ENCODE assay signal across 21 cellular contexts in genomic region chr9:30039712-30040111, GRCh38.
A peak's percentile ranks its signal among the peaks of the same experiment; 100 is the strongest.
DNase-seq lines count a peak whose midpoint lies in the region; ATAC-seq and TF ChIP-seq lines count a peak whose summit lies in the region.
"Had no signal": no experiment of that assay in that cellular context is flagged by ENCODE, and none has a peak within 500 bp of the region (broad histone marks: within the 10 kb centered on the region; RNA-seq: fewer than 3 reads in every experiment).

No MANE protein-coding gene starts in this region.

- no peak overlapping the region for H2BK120ac ChIP-seq in H9 (ENCODE audit: low read depth, low read length, poor library complexity, severe bottlenecking)

- H3K36me3 ChIP-seq in PC-3 (ENCODE audit: low read depth, low read length): no peaks in the 10 kb centered on the region

- POLR2A ChIA-PET in PC-3 (lab: Charles Lee; ENCODE audit: unreplicated experiment): no interaction called here

- H3K4me3 Mint-ChIP-seq in H9: no peak overlapping the region
- H3K4me3 Mint-ChIP-seq: activated B cell treated with CpG ODN at 0.5 μM for 24 hours; activated naive CD8-positive, alpha-beta T cell treated with anti-CD3 and anti-CD28 coated beads, Interleukin-2, amount 10 ng/mL, durations not matched to agents 7 days and 5 days; B cell; natural killer cell; T-helper 1 cell treated with Interleukin-12 subunit alpha and Interleukin-12 subunit beta and Interleukin-4 antibody, amounts not matched to agents 30 μg/mL and 1 μg/mL, for 36 hours had no signal

- H3K4me1 Mint-ChIP-seq in H9: no peaks in the 10 kb centered on the region
- H3K4me1 Mint-ChIP-seq: activated B cell treated with CpG ODN at 0.5 μM for 24 hours; activated naive CD8-positive, alpha-beta T cell treated with anti-CD3 and anti-CD28 coated beads, Interleukin-2, amount 10 ng/mL, durations not matched to agents 7 days and 5 days; B cell; natural killer cell had no signal

- H3T11ph ChIP-seq in H9 (ENCODE audit: low read length): no peak overlapping the region

- no peaks in the 10 kb centered on the region for H3K36me3 Mint-ChIP-seq in H9 (ENCODE audit: insufficient read depth in 1 of 3, low read depth in 3 of 3)
- H3K36me3 Mint-ChIP-seq: activated naive CD8-positive, alpha-beta T cell treated with anti-CD3 and anti-CD28 coated beads, Interleukin-2, amount 10 ng/mL, durations not matched to agents 7 days and 5 days; natural killer cell had no signal

- H3K4me1 ChIP-seq in H9 (ENCODE audit: insufficient read depth, low read length) (no peaks in the 10 kb centered on the region), PC-3 (ENCODE audit: insufficient read depth, low read length) (no peaks in the 10 kb centered on the region)
- H3K4me1 ChIP-seq: psoas muscle, testis had no signal

- H2AFZ ChIP-seq in H9 (ENCODE audit: low read length) (no peak overlapping the region), PC-3 (ENCODE audit: low read length) (no peak overlapping the region)

- intact Hi-C loops in PC-3 (cut with micrococcal nuclease): no loop called here

- H2BK12ac ChIP-seq in H9 (ENCODE audit: insufficient read length, low read depth, low read length): no peak overlapping the region

- no peak overlapping the region for H2BK20ac ChIP-seq in H9 (ENCODE audit: low read depth, low read length, poor library complexity, severe bottlenecking)

- H3K56ac ChIP-seq in H9 (ENCODE audit: insufficient read length, low read depth, low read length): no peak overlapping the region

- H3K27me3 ChIP-seq in H9 (ENCODE audit: insufficient read depth, low read length) (no peaks in the 10 kb centered on the region), PC-3 (ENCODE audit: low read length) (0 out of 2 replicates have a peak, but pooled peaks cover 5% of the 10 kb centered on the region)
- H3K27me3 ChIP-seq: testis had no signal

- peak; percentile 37; the same call in 1 of the 2 replicates for ATAC-seq in PC-3
- ATAC-seq in GM21526 (IDR thresholded peaks at IDR 0.05; ENCODE audit: low FRiP score, unreplicated experiment): no peak
- no peak for ATAC-seq in GM21529 (IDR thresholded peaks at IDR 0.05; ENCODE audit: unreplicated experiment)
- ATAC-seq: natural killer cell, psoas muscle had no signal

- H3K4me2 ChIP-seq in H9 (ENCODE audit: insufficient read depth, insufficient read length, low read length): no peak overlapping the region
- no peak overlapping the region for H3K4me2 ChIP-seq in PC-3 (ENCODE audit: low read length)
- H3K4me2 ChIP-seq: smooth muscle cell had no signal

- no peak overlapping the region for H3K23ac ChIP-seq in H9 (ENCODE audit: insufficient read length, low read depth, low read length)

- no peaks in the 10 kb centered on the region for H3F3A ChIP-seq in PC-3 (ENCODE audit: low read length, unreplicated experiment)

- CTCF ChIA-PET in PC-3 (lab: Charles Lee): no interaction called here

- H3K23me2 ChIP-seq in H9 (ENCODE audit: insufficient read length, low read depth, low read length, poor library complexity, severe bottlenecking): no peaks in the 10 kb centered on the region

- H4K8ac ChIP-seq in H9 (replicated peaks; ENCODE audit: insufficient read length, low read depth, low read length): no peak overlapping the region

- no peak for DNase-seq in H9
- DNase-seq in PC-3: peak; percentile 3
- peak; percentile 2 for DNase-seq in glomerular visceral epithelial cell (ENCODE audit: extremely low spot score)
- DNase-seq in iPS-NIHi7 (ENCODE audit: extremely low spot score): no peak
- DNase-seq: activated B cell treated with CpG ODN at 0.5 μM for 24 hours; activated CD8-positive, alpha-beta memory T cell treated with anti-CD3 and anti-CD28 coated beads for 24 hours; activated naive CD8-positive, alpha-beta T cell treated with anti-CD3 and anti-CD28 coated beads, Interleukin-2, amount 10 ng/mL, durations not matched to agents 7 days and 5 days; dermis blood vessel endothelial cell; H7; Karpas-422; natural killer cell; NCI-H1436 treated with DMSO at 0.1 percent for 48 hours; NCI-H526; psoas muscle; testis had no signal

- H3K4ac ChIP-seq in H9 (ENCODE audit: low read depth, low read length): no peak overlapping the region

- H3K27me3 Mint-ChIP-seq in H9 (ENCODE audit: low read depth): no peaks in the 10 kb centered on the region
- H3K27me3 Mint-ChIP-seq: activated B cell treated with CpG ODN at 0.5 μM for 24 hours; activated naive CD8-positive, alpha-beta T cell treated with anti-CD3 and anti-CD28 coated beads, Interleukin-2, amount 10 ng/mL, durations not matched to agents 7 days and 5 days; B cell had no signal

- H3K9me3 Mint-ChIP-seq in H9: no peaks in the 10 kb centered on the region
- H3K9me3 Mint-ChIP-seq: activated B cell treated with CpG ODN at 0.5 μM for 24 hours; activated naive CD8-positive, alpha-beta T cell treated with anti-CD3 and anti-CD28 coated beads, Interleukin-2, amount 10 ng/mL, durations not matched to agents 7 days and 5 days; T-helper 1 cell treated with Interleukin-12 subunit alpha and Interleukin-12 subunit beta and Interleukin-4 antibody, amounts not matched to agents 30 μg/mL and 1 μg/mL, for 36 hours had no signal

- H2AK5ac ChIP-seq in H9 (ENCODE audit: insufficient read length, low read length): no peak overlapping the region

- no peak overlapping the region for H3K18ac ChIP-seq in H9 (ENCODE audit: insufficient read length, low read depth, low read length)

- no peak overlapping the region for H4K5ac ChIP-seq in H9 (ENCODE audit: insufficient read length, low read depth, low read length)

- no peaks in the 10 kb centered on the region for H3K9me2 ChIP-seq in PC-3 (replicated peaks; ENCODE audit: low read length)

- no peak overlapping the region for H4K91ac ChIP-seq in H9 (ENCODE audit: insufficient read length, low read depth, low read length)

- H3K14ac ChIP-seq in H9 (ENCODE audit: insufficient read depth, low read length): no peak overlapping the region

- H4K20me1 ChIP-seq in H9 (ENCODE audit: control insufficient read depth, insufficient read depth, insufficient read length) (no peaks in the 10 kb centered on the region), PC-3 (ENCODE audit: low read length) (no peaks in the 10 kb centered on the region)

- no peak overlapping the region for H3K27ac Mint-ChIP-seq in H9
- H3K27ac Mint-ChIP-seq: activated B cell treated with CpG ODN at 0.5 μM for 24 hours; activated naive CD8-positive, alpha-beta T cell treated with anti-CD3 and anti-CD28 coated beads, Interleukin-2, amount 10 ng/mL, durations not matched to agents 7 days and 5 days; B cell; natural killer cell; T-helper 1 cell treated with Interleukin-12 subunit alpha and Interleukin-12 subunit beta and Interleukin-4 antibody, amounts not matched to agents 30 μg/mL and 1 μg/mL, for 36 hours had no signal

- no CpG with 5 or more reads among the region's 1 CpG for WGBS in H9 (ENCODE audit: extremely low coverage, insufficient read length, low lambda C conversion rate)

- H3K79me1 ChIP-seq in H9 (ENCODE audit: insufficient read depth, low read depth, low read length, poor library complexity, severe bottlenecking): no peaks in the 10 kb centered on the region

- H3K4me3 ChIP-seq in PC-3 (ENCODE audit: low read length): no peak overlapping the region
- H3K4me3 ChIP-seq: psoas muscle, smooth muscle cell, testis had no signal

- no peak overlapping the region for H2BK5ac ChIP-seq in H9 (ENCODE audit: insufficient read length, low read length)

- H3K9me3 ChIP-seq in H9 (ENCODE audit: control insufficient read depth, low read depth, low read length): no peaks in the 10 kb centered on the region
- no peaks in the 10 kb centered on the region for H3K9me3 ChIP-seq in PC-3 (ENCODE audit: low read length)
- H3K9me3 ChIP-seq: psoas muscle, testis had no signal

- no peak overlapping the region for H2BK15ac ChIP-seq in H9 (ENCODE audit: low read depth, low read length)

- H3K9ac ChIP-seq in H9 (ENCODE audit: extremely low read depth, insufficient read length, low read length) (no peak overlapping the region), PC-3 (ENCODE audit: low read length) (no peak overlapping the region)

- no TSS peak for BruUV-seq in PC-3 (replicated peaks; lab: Mats Ljungman, UMichigan)

- H3K27ac ChIP-seq in C4-2B: no peak overlapping the region
- no peak overlapping the region for H3K27ac ChIP-seq in H9 (ENCODE audit: insufficient read length, low read depth, low read length)
- no peak overlapping the region for H3K27ac ChIP-seq in PC-3 (ENCODE audit: low read length)
- H3K27ac ChIP-seq: psoas muscle, testis had no signal

- TF ChIP-seq CTCF in C4-2B (conservative IDR thresholded peaks at IDR 0.05) (0 out of 2 replicates have a peak, but pooled peaks have one; percentile 10), H9 (conservative IDR thresholded peaks at IDR 0.05) (peak; percentile 34; the same call in 1 of the 3 replicates), PC-3 (conservative IDR thresholded peaks at IDR 0.05; ENCODE audit: low read depth, low read length) (0 out of 2 replicates have a peak, but pooled peaks have one; percentile 8)

- H3K79me2 ChIP-seq in H9 (ENCODE audit: insufficient read depth, low read length): no peaks in the 10 kb centered on the region
- no peaks in the 10 kb centered on the region for H3K79me2 ChIP-seq in PC-3 (ENCODE audit: low read length)

Comparison
In these comparisons a context has a peak if more than half of its experiments do, and no peak if none do; other contexts are left out.
1. DNase-seq: peak in PC-3 (single experiment) and glomerular visceral epithelial cell (single experiment); none in H9 (single experiment) and iPS-NIHi7 (single experiment).
2. Peak in every context shown above with its lines, with median percentiles within 50 percentile points of each other: CTCF ChIP-seq.